ENCODE assay signal across 20 cellular contexts in genomic region chr19:14237011-14237941, GRCh38. TPM values are rescaled to one million over a fixed set of nuclear protein-coding genes. Genes with fewer than 3 reads are reported as not detected.
DNase-seq lines count a peak whose midpoint lies in the region; ATAC-seq and FAIRE-seq lines count a peak whose summit lies in the region.
"Had no signal": no experiment of that assay in that cellular context is flagged by ENCODE, and none has a peak within 500 bp of the region (broad histone marks: within the 10 kb centered on the region; RNA-seq: fewer than 3 reads in every experiment).

No MANE protein-coding gene starts in this region.

- H3K9me3 ChIP-seq in small intestine (ENCODE audit: control insufficient read depth, low read depth) = no peaks in the 10 kb centered on the region

- no peak for FAIRE-seq in small intestine (lab: Jason Lieb, UNC)
- FAIRE-seq: H54 had no signal

- no peaks in the 10 kb centered on the region for H3K36me3 Mint-ChIP-seq in central memory CD8-positive, alpha-beta T cell (ENCODE audit: insufficient read depth)
- H3K36me3 Mint-ChIP-seq: CD4-positive, CD25-positive, alpha-beta regulatory T cell; IgD-negative memory B cell had no signal

- H3K4me1 Mint-ChIP-seq in central memory CD8-positive, alpha-beta T cell = peaks cover 7% of the 10 kb centered on the region

- DNase-seq in SKM-1 treated with dmso at 0.1 percent for 144 hours (lab: John Stamatoyannopoulos, UW; ENCODE audit: unreplicated experiment) = peak; percentile 18
- no peak for DNase-seq in SKM-1 (lab: John Stamatoyannopoulos, UW; ENCODE audit: unreplicated experiment)
- peak; percentile 84 for DNase-seq in MV-4-11 (lab: John Stamatoyannopoulos, UW)
- no peak for DNase-seq in central memory CD8-positive, alpha-beta T cell (ENCODE audit: low spot score in 2 of 2)
- DNase-seq in small intestine = peak; percentile 55
- no peak for DNase-seq in iPS-NIHi7 (ENCODE audit: extremely low spot score)
- DNase-seq in KG1 (lab: John Stamatoyannopoulos, UW) = no peak
- no peak for DNase-seq in Right ventricle myocardium inferior (ENCODE audit: missing footprints)
- DNase-seq: 8988T; CD4-positive, CD25-positive, alpha-beta regulatory T cell; HFFc6; Kasumi-1; MG63; NCI-H1694 treated with DMSO at 0.1 percent for 48 hours; NCI-H510A treated with DMSO at 0.1 percent for 48 hours; NCI-H774; PC-9 had no signal

- no peaks in the 10 kb centered on the region for H3K27me3 Mint-ChIP-seq in central memory CD8-positive, alpha-beta T cell
- H3K27me3 Mint-ChIP-seq: CD4-positive, CD25-positive, alpha-beta regulatory T cell; IgD-negative memory B cell had no signal

- H3K4me1 ChIP-seq in small intestine (ENCODE audit: control insufficient read depth in 2 of 2, insufficient read depth in 1 of 2, low read depth in 1 of 2, low read length in 1 of 2) = peaks cover 0 to 2% of the 10 kb centered on the region in 2 donors

- no peak overlapping the region for H3K4me3 ChIP-seq in small intestine (ENCODE audit: low read depth in 1 of 2, low read length in 2 of 2)
- H3K4me3 ChIP-seq: MG63, PC-9 had no signal

- H3K9me3 Mint-ChIP-seq in central memory CD8-positive, alpha-beta T cell = no peaks in the 10 kb centered on the region
- H3K9me3 Mint-ChIP-seq: HFFc6 had no signal

- H3K4me3 Mint-ChIP-seq in central memory CD8-positive, alpha-beta T cell = no peak overlapping the region
- H3K4me3 Mint-ChIP-seq: CD4-positive, CD25-positive, alpha-beta regulatory T cell; HFFc6 had no signal

- intact Hi-C loops in Right ventricle myocardium inferior (cut with DNase I) = no loop called here

- H3K27ac Mint-ChIP-seq in central memory CD8-positive, alpha-beta T cell (ENCODE audit: low read depth) = no peak overlapping the region
- H3K27ac Mint-ChIP-seq: CD4-positive, CD25-positive, alpha-beta regulatory T cell; HFFc6; IgD-negative memory B cell had no signal

- H3K36me3 ChIP-seq in small intestine (ENCODE audit: control insufficient read depth in 2 of 2, insufficient read depth in 2 of 2, low read length in 2 of 2) = no peaks in the 10 kb centered on the region
- H3K36me3 ChIP-seq: MG63 had no signal

- 51 to 69% (median 60%) methylated on average over 5 of the region's 5 CpGs for WGBS in small intestine, 3 donors

- peak; percentile 81 for ATAC-seq in central memory CD8-positive, alpha-beta T cell (replicated peaks; ENCODE audit: extremely low read depth, poor library complexity, severe bottlenecking)
- ATAC-seq in Right ventricle myocardium inferior = no peak

- H3K27ac ChIP-seq in small intestine (ENCODE audit: low read depth in 1 of 2, low read length in 1 of 2) = no peak overlapping the region
- H3K27ac ChIP-seq: PC-9, RWPE1 had no signal

- H3K27me3 ChIP-seq in small intestine (ENCODE audit: control insufficient read depth in 2 of 2, insufficient read depth in 2 of 2, low read length in 2 of 2) = no peaks in the 10 kb centered on the region
- H3K27me3 ChIP-seq: MG63 had no signal

RNA-seq across cellular contexts. Expression of gene ADGRL1, which starts 31.3 kb away (rescaled TPM):
- 10 to 100 TPM; 11.1 to 22.7 (median 13.4) TPM for polyA plus RNA-seq in small intestine
- 27.0 TPM for total RNA-seq in Right ventricle myocardium inferior

Comparison
In these comparisons a context has a peak if more than half of its experiments do, and no peak if none do; other contexts are left out.
1. DNase-seq: peak in SKM-1 treated with dmso at 0.1 percent for 144 hours (single experiment), MV-4-11 (single experiment) and small intestine (single experiment); none in SKM-1 (single experiment), central memory CD8-positive, alpha-beta T cell (0 of 2), iPS-NIHi7 (single experiment), KG1 (single experiment) and Right ventricle myocardium inferior (single experiment).